9 cellular contexts compared by ENCODE assay signal in genomic region chr17:4852504-4853075, GRCh38. TPM values are rescaled to one million over a fixed set of nuclear protein-coding genes. Genes with fewer than 3 reads are reported as not detected.
DNase-seq lines count a peak whose midpoint lies in the region; ATAC-seq and TF ChIP-seq lines count a peak whose summit lies in the region.
"Had no signal": no experiment of that assay in that cellular context is flagged by ENCODE, and none has a peak within 500 bp of the region (broad histone marks: within the 10 kb centered on the region; RNA-seq: fewer than 3 reads in every experiment).

No MANE protein-coding gene starts in this region.

- DNase-seq in activated CD4-positive, alpha-beta T cell treated with anti-CD3 and anti-CD28 coated beads for 36 hours = peak; percentile 27
- DNase-seq in activated CD4-positive, alpha-beta T cell treated with anti-CD3 and anti-CD28 coated beads, Interleukin-2, amount 50 U/mL, for 1 hour = no peak
- DNase-seq in RWPE2 (ENCODE audit: low spot score) (no peak), dorsolateral prefrontal cortex (no peak), smooth muscle cell (lab: John Stamatoyannopoulos, UW; ENCODE audit: unreplicated experiment) (no peak), medulla oblongata (ENCODE audit: extremely low spot score) (no peak), LoVo (ENCODE audit: low spot score) (no peak), SIG-M5 (lab: John Stamatoyannopoulos, UW) (no peak)
- DNase-seq: NCI-H774 had no signal

- H3K36me3 ChIP-seq in RWPE2 (ENCODE audit: low read depth) = 0 out of 2 replicates have a peak, but pooled peaks cover 5% of the 10 kb centered on the region
- no peaks in the 10 kb centered on the region for H3K36me3 ChIP-seq in smooth muscle cell (ENCODE audit: low read depth)

- no peaks in the 10 kb centered on the region for H3K27me3 ChIP-seq in RWPE2 (ENCODE audit: insufficient read depth, poor library complexity, severe bottlenecking)
- no peaks in the 10 kb centered on the region for H3K27me3 ChIP-seq in dorsolateral prefrontal cortex
- H3K27me3 ChIP-seq in smooth muscle cell (ENCODE audit: low read depth) = no peaks in the 10 kb centered on the region

- H4K20me1 ChIP-seq in smooth muscle cell (ENCODE audit: low read depth) = peaks cover 68% of the 10 kb centered on the region

- peaks cover 23% of the 10 kb centered on the region for H3K4me1 Mint-ChIP-seq in activated CD4-positive, alpha-beta T cell treated with anti-CD3 and anti-CD28 coated beads for 36 hours

- no peak for TF ChIP-seq CTCF in RWPE2 (IDR thresholded peaks at IDR 0.05; ENCODE audit: poor library complexity, severe bottlenecking)
- no peak for TF ChIP-seq CTCF in dorsolateral prefrontal cortex (IDR thresholded peaks at IDR 0.05 in 54 of 56, conservative IDR thresholded peaks at IDR 0.05 in 2 of 56; ENCODE audit: low read depth in 1 of 56, partially characterized antibody in 56 of 56)
- no peak for TF ChIP-seq CTCF in smooth muscle cell (IDR thresholded peaks at IDR 0.05; ENCODE audit: borderline replicate concordance, insufficient read depth, poor library complexity, severe bottlenecking)

- no peaks in the 10 kb centered on the region for H3K9me3 Mint-ChIP-seq in activated CD4-positive, alpha-beta T cell treated with anti-CD3 and anti-CD28 coated beads for 36 hours (ENCODE audit: low read depth)

- H3K4me3 Mint-ChIP-seq in activated CD4-positive, alpha-beta T cell treated with anti-CD3 and anti-CD28 coated beads for 36 hours = no peak overlapping the region

- no peak overlapping the region for H2AFZ ChIP-seq in smooth muscle cell (ENCODE audit: low read depth)

- CTCF ChIA-PET in activated CD4-positive, alpha-beta T cell treated with anti-CD3 and anti-CD28 coated beads for 36 hours (lab: Charles Lee) = interaction anchor here (1.2 kb wide), 1 partner anchor 15 kb away, joined by 3 read pairs; no protein-coding TSS in a partner anchor

- H3K9me3 ChIP-seq in RWPE2 (ENCODE audit: severe bottlenecking) = no peaks in the 10 kb centered on the region
- no peaks in the 10 kb centered on the region for H3K9me3 ChIP-seq in smooth muscle cell (replicated peaks; ENCODE audit: low read depth)

- no peak overlapping the region for H3K9ac ChIP-seq in smooth muscle cell (ENCODE audit: low read depth)

- H3K4me1 ChIP-seq in RWPE2 (ENCODE audit: insufficient read depth, poor library complexity, severe bottlenecking) = peaks cover 64% of the 10 kb centered on the region
- H3K4me1 ChIP-seq in smooth muscle cell (ENCODE audit: low read depth) = peaks cover 11% of the 10 kb centered on the region

- H3K4me3 ChIP-seq in RWPE2 (ENCODE audit: severe bottlenecking) (no peak overlapping the region), dorsolateral prefrontal cortex (no peak overlapping the region), smooth muscle cell (no peak overlapping the region)

- no peak overlapping the region for H3K27ac Mint-ChIP-seq in activated CD4-positive, alpha-beta T cell treated with anti-CD3 and anti-CD28 coated beads for 36 hours

- no peak overlapping the region for H3K4me2 ChIP-seq in smooth muscle cell

- peaks cover 7% of the 10 kb centered on the region for H3K36me3 Mint-ChIP-seq in activated CD4-positive, alpha-beta T cell treated with anti-CD3 and anti-CD28 coated beads for 36 hours (ENCODE audit: low read depth)

- H3K27ac ChIP-seq in RWPE2 (ENCODE audit: poor library complexity, severe bottlenecking) = peak overlapping the region; percentile 99
- H3K27ac ChIP-seq in dorsolateral prefrontal cortex = peak overlapping the region in 32 of 59 donors; percentile 0 to 74 (median 46)
- peak overlapping the region; percentile 31 for H3K27ac ChIP-seq in smooth muscle cell (ENCODE audit: low read depth)

- no peak for ATAC-seq in activated CD4-positive, alpha-beta T cell treated with anti-CD3 and anti-CD28 coated beads for 36 hours
- no peak for ATAC-seq in RWPE2 (ENCODE audit: low read depth)

- no peaks in the 10 kb centered on the region for H3K27me3 Mint-ChIP-seq in activated CD4-positive, alpha-beta T cell treated with anti-CD3 and anti-CD28 coated beads for 36 hours

- peaks cover 2% of the 10 kb centered on the region for H3F3A ChIP-seq in smooth muscle cell (ENCODE audit: low read depth)

- POLR2A ChIA-PET in activated CD4-positive, alpha-beta T cell treated with anti-CD3 and anti-CD28 coated beads for 36 hours (lab: Charles Lee) = no interaction called here

- H3K79me2 ChIP-seq in smooth muscle cell (ENCODE audit: low read depth) = peaks cover 14% of the 10 kb centered on the region

- intact Hi-C loops in activated CD4-positive, alpha-beta T cell treated with anti-CD3 and anti-CD28 coated beads for 36 hours (cut with DNase I, micrococcal nuclease) = no loop called here
- intact Hi-C loops in dorsolateral prefrontal cortex (cut with DNase I) = no loop called here

RNA-seq across cellular contexts. Expression of gene MINK1, which starts 19.4 kb away (rescaled TPM):
- 10 to 100 TPM; 48.2 to 57.7 TPM for total RNA-seq in activated CD4-positive, alpha-beta T cell treated with anti-CD3 and anti-CD28 coated beads for 36 hours
- 100 to 1,000 TPM; 153 to 287 (median 196) TPM for total RNA-seq in dorsolateral prefrontal cortex
- 25.3 and 26.6 TPM in 2 replicates for total RNA-seq in smooth muscle cell
- polyA plus RNA-seq in smooth muscle cell = 26.8 and 40.3 TPM in 2 replicates

RNA-seq across cellular contexts. Expression of gene PLD2, which starts 45.6 kb away (rescaled TPM):
- 10 to 100 TPM; 12.3 to 14.1 TPM for total RNA-seq in activated CD4-positive, alpha-beta T cell treated with anti-CD3 and anti-CD28 coated beads for 36 hours
- total RNA-seq in dorsolateral prefrontal cortex = 10 to 100 TPM; 15.8 to 64.8 (median 35.8) TPM
- total RNA-seq in smooth muscle cell = 19.9 and 20.3 TPM in 2 replicates
- 9.9 and 26.4 TPM in 2 replicates for polyA plus RNA-seq in smooth muscle cell

RNA-seq across cellular contexts. Expression of gene C17orf107, which starts 46.7 kb away (rescaled TPM):
- 1 to 10 TPM; 2.6 to 2.8 TPM for total RNA-seq in activated CD4-positive, alpha-beta T cell treated with anti-CD3 and anti-CD28 coated beads for 36 hours
- 10 to 100 TPM in 80 of 120 experiments, 1 to 10 TPM in 40; 4.7 to 18.4 (median 11.2) TPM for total RNA-seq in dorsolateral prefrontal cortex
- total RNA-seq in smooth muscle cell = 5.0 and 9.9 TPM in 2 replicates
- 10.7 and 14.1 TPM in 2 replicates for polyA plus RNA-seq in smooth muscle cell

RNA-seq across cellular contexts. Expression of gene CHRNE, which starts 50.3 kb away (rescaled TPM):
- total RNA-seq in activated CD4-positive, alpha-beta T cell treated with anti-CD3 and anti-CD28 coated beads for 36 hours = under 1 TPM; 0.59 to 0.84 TPM
- 1 to 10 TPM in 67 of 120 experiments, under 1 TPM in 52, not detected in 1; 0.34 to 4.3 (median 1.1) TPM for total RNA-seq in dorsolateral prefrontal cortex
- total RNA-seq in smooth muscle cell = 1.7 and 4.3 TPM in 2 replicates
- 0.83 and 2.7 TPM in 2 replicates for polyA plus RNA-seq in smooth muscle cell

Comparison
In these comparisons a context has a peak if more than half of its experiments do, and no peak if none do; other contexts are left out.
1. H3K27ac ChIP-seq: peak in every context shown above with its lines; median percentile 99 in RWPE2; 46 in dorsolateral prefrontal cortex; 31 in smooth muscle cell.